In genomic region chr1:64396817-64397216, GRCh38 we compare ENCODE assay signal across 19 cellular contexts.
A peak's percentile ranks its signal among the peaks of the same experiment; 100 is the strongest.
DNase-seq lines count a peak whose midpoint lies in the region; ATAC-seq and TF ChIP-seq lines count a peak whose summit lies in the region.
"Had no signal": no experiment of that assay in that cellular context is flagged by ENCODE, and none has a peak within 500 bp of the region (broad histone marks: within the 10 kb centered on the region; RNA-seq: fewer than 3 reads in every experiment).

No MANE protein-coding gene starts in this region.

- DNase-seq in ELF-1 (ENCODE audit: low read depth, low spot score) (peak; percentile 53), HT1080 (ENCODE audit: low read depth) (peak; percentile 15), WERI-Rb-1 (no peak), iPS DF 6.9 (ENCODE audit: low read depth, low spot score) (peak; percentile 41), T1000 (lab: John Stamatoyannopoulos, UW) (no peak), amniotic stem cell (lab: John Stamatoyannopoulos, UW) (no peak), left lobe of liver (ENCODE audit: low spot score) (no peak)
- DNase-seq in activated CD4-positive, alpha-beta T cell treated with anti-CD3 and anti-CD28 coated beads, Interleukin-2, amount 50 U/mL, for 48 hours, result no peak
- DNase-seq: activated CD4-positive, alpha-beta T cell treated with anti-CD3 and anti-CD28 coated beads for 4 hours; activated naive CD8-positive, alpha-beta T cell treated with anti-CD3 and anti-CD28 coated beads, Interleukin-2, amount 10 ng/mL, durations not matched to agents 7 days and 5 days; activated T-cell treated with anti-CD3 and anti-CD28 coated beads, Interleukin-2, amount 50 U/mL, for 4 hours; DMS79 treated with DMSO at 0.1 percent for 48 hours; NCI-H2081; NCI-H774; stimulated activated naive CD4-positive, alpha-beta T cell; T-helper 2 cell had no signal

- no peaks in the 10 kb centered on the region for H3K9me3 ChIP-seq in WERI-Rb-1 (ENCODE audit: severe bottlenecking)
- H3K9me3 ChIP-seq in iPS DF 6.9 (ENCODE audit: control insufficient read depth, insufficient read depth, low read length), result no peaks in the 10 kb centered on the region

- no CpG with 5 or more reads among the region's 4 CpGs for WGBS in iPS DF 6.9 (ENCODE audit: insufficient coverage, insufficient read length)

- no peak overlapping the region for H3K4me3 ChIP-seq in WERI-Rb-1 (ENCODE audit: low read depth, low read length)
- H3K4me3 ChIP-seq in iPS DF 6.9 (ENCODE audit: low read length), result no peak overlapping the region
- H3K4me3 ChIP-seq: GM12878 had no signal

- H3K4me1 ChIP-seq in iPS DF 6.9 (ENCODE audit: control insufficient read depth, insufficient read depth, low read length), result no peaks in the 10 kb centered on the region; the same call in 1 of the 2 replicates
- H3K4me1 ChIP-seq: parathyroid adenoma had no signal

- ATAC-seq in left lobe of liver, result no peak
- ATAC-seq: activated T-cell treated with anti-CD3 and anti-CD28 coated beads, Interleukin-2, amount 50 U/mL, for 4 hours; GM12878; Right ventricle myocardium inferior had no signal

- H3K27ac ChIP-seq in WERI-Rb-1, result no peak overlapping the region
- H3K27ac ChIP-seq in iPS DF 6.9 (ENCODE audit: low read length), result no peak overlapping the region
- H3K27ac ChIP-seq: parathyroid adenoma had no signal

- H3K36me3 ChIP-seq in WERI-Rb-1 (no peaks in the 10 kb centered on the region), iPS DF 6.9 (ENCODE audit: control insufficient read depth, insufficient read depth, low read length) (no peaks in the 10 kb centered on the region)

- H3K27me3 ChIP-seq in WERI-Rb-1 (ENCODE audit: insufficient read depth, low read depth, severe bottlenecking) (no peaks in the 10 kb centered on the region), iPS DF 6.9 (ENCODE audit: control insufficient read depth, insufficient read depth, low read length) (no peaks in the 10 kb centered on the region)

- TF ChIP-seq CTCF in WERI-Rb-1 (IDR thresholded peaks at IDR 0.05; ENCODE audit: low read depth, low read length), result peak; percentile 44

Comparison
In these comparisons a context has a peak if more than half of its experiments do, and no peak if none do; other contexts are left out.
1. DNase-seq: peak in ELF-1 (single experiment), HT1080 (single experiment) and iPS DF 6.9 (single experiment); none in WERI-Rb-1 (single experiment), T1000 (single experiment), activated CD4-positive, alpha-beta T cell treated with anti-CD3 and anti-CD28 coated beads, Interleukin-2, amount 50 U/mL, for 48 hours (0 of 2), amniotic stem cell (single experiment) and left lobe of liver (single experiment).